ENCODE assay signal across 12 cellular contexts in genomic region chr7:102514881-102515721, GRCh38. TPM values are rescaled to one million over a fixed set of nuclear protein-coding genes. Genes with fewer than 3 reads are reported as not detected.
DNase-seq lines count a peak whose midpoint lies in the region; ATAC-seq, FAIRE-seq and TF ChIP-seq lines count a peak whose summit lies in the region.
"Not testable (repeated sequence)": the region's sequence is repeated elsewhere in the genome, so short reads cannot be mapped to it uniquely, and the experiment has no call there.
"Had no signal": no experiment of that assay in that cellular context is flagged by ENCODE, and none has a peak within 500 bp of the region (broad histone marks: within the 10 kb centered on the region; RNA-seq: fewer than 3 reads in every experiment).

No MANE protein-coding gene starts in this region.

- intact Hi-C loops in activated CD8-positive, alpha-beta T cell treated with anti-CD3 and anti-CD28 coated beads for 36 hours (cut with micrococcal nuclease), result not testable (repeated sequence)

- H3K4me3 Mint-ChIP-seq in activated CD8-positive, alpha-beta T cell treated with anti-CD3 and anti-CD28 coated beads for 36 hours; naive B cell: not testable (repeated sequence)

- peak; percentile 81 for FAIRE-seq in GM12892 (lab: Jason Lieb, UNC)

- not testable (repeated sequence) for H3K27me3 Mint-ChIP-seq in activated CD8-positive, alpha-beta T cell treated with anti-CD3 and anti-CD28 coated beads for 36 hours; naive B cell

- H3K9me3 Mint-ChIP-seq in activated CD8-positive, alpha-beta T cell treated with anti-CD3 and anti-CD28 coated beads for 36 hours; naive B cell: not testable (repeated sequence)

- not testable (repeated sequence) for TF ChIP-seq CTCF in activated CD8-positive, alpha-beta T cell treated with anti-CD3 and anti-CD28 coated beads for 36 hours (IDR thresholded peaks at IDR 0.05)

- not testable (repeated sequence) for H3K4me1 Mint-ChIP-seq in activated CD8-positive, alpha-beta T cell treated with anti-CD3 and anti-CD28 coated beads for 36 hours (ENCODE audit: low read depth); naive B cell

- H3K36me3 Mint-ChIP-seq in activated CD8-positive, alpha-beta T cell treated with anti-CD3 and anti-CD28 coated beads for 36 hours (ENCODE audit: low read depth); naive B cell: not testable (repeated sequence)

- DNase-seq in GM12892 (ENCODE audit: insufficient read length); naive B cell: not testable (repeated sequence)
- DNase-seq in activated CD8-positive, alpha-beta T cell treated with anti-CD3 and anti-CD28 coated beads for 36 hours, result peak; percentile 24

- peak; percentile 66 for ATAC-seq in GM19023 (IDR thresholded peaks at IDR 0.05; ENCODE audit: unreplicated experiment)
- peak; percentile 60 for ATAC-seq in GM21381 (IDR thresholded peaks at IDR 0.05; ENCODE audit: unreplicated experiment)
- ATAC-seq in HG02642 (IDR thresholded peaks at IDR 0.05; ENCODE audit: poor library complexity, unreplicated experiment), result peak; percentile 70
- peak; percentile 46 for ATAC-seq in HG03064 (IDR thresholded peaks at IDR 0.05; ENCODE audit: low read depth, unreplicated experiment)
- ATAC-seq in HG03460 (IDR thresholded peaks at IDR 0.05; ENCODE audit: unreplicated experiment), result peak; percentile 67
- peak; percentile 6 for ATAC-seq in activated CD8-positive, alpha-beta T cell treated with anti-CD3 and anti-CD28 coated beads for 36 hours
- peak; percentile 4 to 5 for ATAC-seq in naive B cell (ENCODE audit: low read depth in 2 of 2)

- not testable (repeated sequence) for TF ChIP-seq POLR2A in GM12892 (IDR thresholded peaks at IDR 0.05; ENCODE audit: low read depth, low read length)

- POLR2A ChIA-PET in activated CD8-positive, alpha-beta T cell treated with anti-CD3 and anti-CD28 coated beads for 36 hours (lab: Charles Lee), result not testable (repeated sequence)

- H3K27ac Mint-ChIP-seq in activated CD8-positive, alpha-beta T cell treated with anti-CD3 and anti-CD28 coated beads for 36 hours; naive B cell: not testable (repeated sequence)

- CTCF ChIA-PET in activated CD8-positive, alpha-beta T cell treated with anti-CD3 and anti-CD28 coated beads for 36 hours (lab: Charles Lee), result not testable (repeated sequence)

RNA-seq across cellular contexts. Expression of gene RASA4B, which starts 2.5 kb away (rescaled TPM):
- polyA plus RNA-seq in GM12892 (2012; ENCODE audit: missing spikeins), result 12.0 TPM
- 10 to 100 TPM; 26.0 to 31.3 TPM for total RNA-seq in activated CD8-positive, alpha-beta T cell treated with anti-CD3 and anti-CD28 coated beads for 36 hours
- polyA plus RNA-seq in naive B cell (ENCODE audit: low read depth in 6 of 6), result 10 to 100 TPM in 1 of 6 donors, 1 to 10 TPM in 5; 4.1 to 11.7 (median 5.6) TPM

RNA-seq across cellular contexts. Expression of gene UPK3BL2, which starts 28.4 kb away (rescaled TPM):
- polyA plus RNA-seq in GM12892 (2012; ENCODE audit: missing spikeins), result 11.2 TPM
- total RNA-seq in activated CD8-positive, alpha-beta T cell treated with anti-CD3 and anti-CD28 coated beads for 36 hours, result 10 to 100 TPM; 21.4 to 22.3 TPM
- 1 to 10 TPM; 1.2 to 7.3 (median 2.5) TPM for polyA plus RNA-seq in naive B cell (ENCODE audit: low read depth in 6 of 6)
- total RNA-seq: RPMI7951 had no signal

RNA-seq across cellular contexts. Expression of gene SPDYE2, which starts 35.9 kb away (rescaled TPM):
- polyA plus RNA-seq in GM12892 (2012; ENCODE audit: missing spikeins), result 4.9 TPM
- total RNA-seq in activated CD8-positive, alpha-beta T cell treated with anti-CD3 and anti-CD28 coated beads for 36 hours, result not detected
- polyA plus RNA-seq in naive B cell (ENCODE audit: low read depth in 6 of 6), result under 1 TPM in 5 of 6 donors, not detected in 1; 0.30 to 0.96 (median 0.55) TPM
- total RNA-seq: A673, MCF 10A, RPMI7951, stomach had no signal
- polyA plus RNA-seq: stomach had no signal

RNA-seq across cellular contexts. Expression of gene POLR2J, which starts 36.4 kb away (rescaled TPM):
- 60.1 TPM for polyA plus RNA-seq in GM12892 (2012; ENCODE audit: missing spikeins)
- 10 to 100 TPM; 49.1 to 54.7 TPM for total RNA-seq in activated CD8-positive, alpha-beta T cell treated with anti-CD3 and anti-CD28 coated beads for 36 hours
- 100 to 1,000 TPM in 3 of 6 donors, 10 to 100 TPM in 3; 65.4 to 149 (median 107) TPM for polyA plus RNA-seq in naive B cell (ENCODE audit: low read depth in 6 of 6)

RNA-seq across cellular contexts. Expression of gene LRWD1, which starts 50.3 kb away (rescaled TPM):
- polyA plus RNA-seq in GM12892 (2012; ENCODE audit: missing spikeins), result 7.2 TPM
- 10 to 100 TPM; 12.3 to 12.7 TPM for total RNA-seq in activated CD8-positive, alpha-beta T cell treated with anti-CD3 and anti-CD28 coated beads for 36 hours
- 10 to 100 TPM in 5 of 6 donors, 1 to 10 TPM in 1; 6.9 to 22.1 (median 17.3) TPM for polyA plus RNA-seq in naive B cell (ENCODE audit: low read depth in 6 of 6)

Comparison
In these comparisons a context has a peak if more than half of its experiments do, and no peak if none do; other contexts are left out.
1. ATAC-seq: peak in every context shown above with its lines; median percentile 70 in HG02642; 67 in HG03460; 66 in GM19023; 60 in GM21381; 46 in HG03064; 6 in activated CD8-positive, alpha-beta T cell treated with anti-CD3 and anti-CD28 coated beads for 36 hours; 4 in naive B cell.